Comparison of ENCODE assay signal across 9 cellular contexts in genomic region chr10:110413903-110414562, GRCh38.
DNase-seq lines count a peak whose midpoint lies in the region; ATAC-seq and TF ChIP-seq lines count a peak whose summit lies in the region.
"Had no signal": no experiment of that assay in that cellular context is flagged by ENCODE, and none has a peak within 500 bp of the region (broad histone marks: within the 10 kb centered on the region; RNA-seq: fewer than 3 reads in every experiment).

No MANE protein-coding gene starts in this region.

- in situ Hi-C loops in GM13977 (cut with MboI; ENCODE audit: low pct_unique_long_range_greater_than_20kb, low sequenced_read_pairs, unreplicated experiment), result no loop called here

- H3K27me3 Mint-ChIP-seq in activated naive CD4-positive, alpha-beta T cell treated with anti-CD3 and anti-CD28 coated beads, Interleukin-2, amount 10 ng/mL, durations not matched to agents 7 days and 5 days, result peaks cover 18% of the 10 kb centered on the region
- no peaks in the 10 kb centered on the region for H3K27me3 Mint-ChIP-seq in activated naive CD8-positive, alpha-beta T cell
- peaks cover 3% of the 10 kb centered on the region for H3K27me3 Mint-ChIP-seq in stimulated activated naive CD8-positive, alpha-beta T cell treated with anti-CD3 and anti-CD28 coated beads, Interleukin-15, amount 100 ng/mL, for 72 hours
- H3K27me3 Mint-ChIP-seq in glutamatergic neuron (ENCODE audit: unreplicated experiment), result peaks cover 2% of the 10 kb centered on the region

- H3K27ac Mint-ChIP-seq in activated naive CD4-positive, alpha-beta T cell treated with anti-CD3 and anti-CD28 coated beads, Interleukin-2, amount 10 ng/mL, durations not matched to agents 7 days and 5 days, result peak overlapping the region; percentile 88
- H3K27ac Mint-ChIP-seq in activated naive CD8-positive, alpha-beta T cell, result peak overlapping the region; percentile 98
- H3K27ac Mint-ChIP-seq in stimulated activated naive CD8-positive, alpha-beta T cell treated with anti-CD3 and anti-CD28 coated beads, Interleukin-15, amount 100 ng/mL, for 72 hours, result peak overlapping the region; percentile 13 to 89
- H3K27ac Mint-ChIP-seq in glutamatergic neuron (ENCODE audit: unreplicated experiment), result no peak overlapping the region

- H3K4me3 Mint-ChIP-seq in activated naive CD4-positive, alpha-beta T cell treated with anti-CD3 and anti-CD28 coated beads, Interleukin-2, amount 10 ng/mL, durations not matched to agents 7 days and 5 days, result peak overlapping the region; percentile 2
- peak overlapping the region; percentile 76 for H3K4me3 Mint-ChIP-seq in activated naive CD8-positive, alpha-beta T cell
- H3K4me3 Mint-ChIP-seq in stimulated activated naive CD8-positive, alpha-beta T cell treated with anti-CD3 and anti-CD28 coated beads, Interleukin-15, amount 100 ng/mL, for 72 hours, result peak overlapping the region; percentile 24 to 43
- no peak overlapping the region for H3K4me3 Mint-ChIP-seq in glutamatergic neuron (ENCODE audit: unreplicated experiment)

- DNase-seq in activated naive CD4-positive, alpha-beta T cell treated with anti-CD3 and anti-CD28 coated beads, Interleukin-2, amount 10 ng/mL, durations not matched to agents 7 days and 5 days, result no peak
- DNase-seq in activated naive CD4-positive, alpha-beta T cell treated with Interleukin-2 at 50 U/mL for 16 hours, result no peak
- DNase-seq in stimulated activated naive CD8-positive, alpha-beta T cell treated with anti-CD3 and anti-CD28 coated beads, Interleukin-15, amount 100 ng/mL, for 72 hours, result no peak
- no peak for DNase-seq in NCI-H1105 treated with DMSO at 0.1 percent for 48 hours (lab: John Stamatoyannopoulos, UW)
- no peak for DNase-seq in glutamatergic neuron
- DNase-seq in GM13977 (ENCODE audit: low spot score), result no peak
- DNase-seq: NCI-H510A had no signal

- peaks cover 3% of the 10 kb centered on the region for H3K36me3 Mint-ChIP-seq in activated naive CD4-positive, alpha-beta T cell treated with anti-CD3 and anti-CD28 coated beads, Interleukin-2, amount 10 ng/mL, durations not matched to agents 7 days and 5 days
- H3K36me3 Mint-ChIP-seq in activated naive CD8-positive, alpha-beta T cell, result no peaks in the 10 kb centered on the region
- H3K36me3 Mint-ChIP-seq in glutamatergic neuron (ENCODE audit: unreplicated experiment), result no peaks in the 10 kb centered on the region

- TF ChIP-seq CTCF in glutamatergic neuron (IDR thresholded peaks at IDR 0.05; ENCODE audit: partially characterized antibody, unreplicated experiment) (no peak), GM13977 (IDR thresholded peaks at IDR 0.05; ENCODE audit: extremely low read depth, insufficient read depth, missing control alignments) (no peak)

- CTCF ChIA-PET in activated naive CD4-positive, alpha-beta T cell treated with anti-CD3 and anti-CD28 coated beads, Interleukin-2, amount 10 ng/mL, durations not matched to agents 7 days and 5 days (lab: Charles Lee), result interaction anchor here (0.7 to 3.2 kb wide), 6 partner anchors 60 to 133 kb away, joined by 3 to 21 read pairs (median 3); partner anchors contain the start of gene DUSP5

- H3K4me1 Mint-ChIP-seq in activated naive CD4-positive, alpha-beta T cell treated with anti-CD3 and anti-CD28 coated beads, Interleukin-2, amount 10 ng/mL, durations not matched to agents 7 days and 5 days, result peaks cover 50% of the 10 kb centered on the region
- peaks cover 41% of the 10 kb centered on the region for H3K4me1 Mint-ChIP-seq in activated naive CD8-positive, alpha-beta T cell (ENCODE audit: low read depth)
- H3K4me1 Mint-ChIP-seq in stimulated activated naive CD8-positive, alpha-beta T cell treated with anti-CD3 and anti-CD28 coated beads, Interleukin-15, amount 100 ng/mL, for 72 hours, result peaks cover 62% of the 10 kb centered on the region
- H3K4me1 Mint-ChIP-seq in glutamatergic neuron (ENCODE audit: low read depth, unreplicated experiment), result peaks cover 5% of the 10 kb centered on the region

- no peaks in the 10 kb centered on the region for H3K9me3 Mint-ChIP-seq in activated naive CD4-positive, alpha-beta T cell treated with anti-CD3 and anti-CD28 coated beads, Interleukin-2, amount 10 ng/mL, durations not matched to agents 7 days and 5 days
- H3K9me3 Mint-ChIP-seq in activated naive CD8-positive, alpha-beta T cell (ENCODE audit: low read depth), result no peaks in the 10 kb centered on the region
- H3K9me3 Mint-ChIP-seq in stimulated activated naive CD8-positive, alpha-beta T cell treated with anti-CD3 and anti-CD28 coated beads, Interleukin-15, amount 100 ng/mL, for 72 hours, result no peaks in the 10 kb centered on the region
- H3K9me3 Mint-ChIP-seq in glutamatergic neuron (ENCODE audit: unreplicated experiment), result peaks cover 9% of the 10 kb centered on the region

- peak; percentile 12 for ATAC-seq in HG03175 (IDR thresholded peaks at IDR 0.05; ENCODE audit: unreplicated experiment)
- ATAC-seq in stimulated activated naive CD8-positive, alpha-beta T cell treated with anti-CD3 and anti-CD28 coated beads, Interleukin-15, amount 100 ng/mL, for 72 hours, result peak; percentile 58
